33 cellular contexts compared by ENCODE assay signal in genomic region chr10:61364619-61365018, GRCh38.
"Had no signal": no experiment of that assay in that cellular context is flagged by ENCODE, and none has a peak within 500 bp of the region (broad histone marks: within the 10 kb centered on the region; RNA-seq: fewer than 3 reads in every experiment).

No MANE protein-coding gene starts in this region.

- DNase-seq: activated B cell treated with CpG ODN at 0.5 μM for 24 hours; activated CD4-positive, alpha-beta memory T cell treated with anti-CD3 and anti-CD28 coated beads for 36 hours; activated CD4-positive, alpha-beta T cell treated with anti-CD3 and anti-CD28 coated beads for 4 hours; activated CD4-positive, alpha-beta T cell treated with anti-CD3 and anti-CD28 coated beads, Interleukin-2, amount 10 ng/mL, durations not matched to agents 24 days and 14 days; activated CD4-positive, alpha-beta T cell treated with anti-CD3 and anti-CD28 coated beads, Interleukin-2, amount 50 U/mL, for 1 hour; activated CD4-positive, alpha-beta T cell treated with anti-CD3 and anti-CD28 coated beads, Interleukin-2, amount 50 U/mL, for 4 hours; activated CD4-positive, CD25-positive, alpha-beta regulatory T cell treated with anti-CD3 and anti-CD28 coated beads, Interleukin-2, amount 50 U/mL, for 72 hours; activated CD8-positive, alpha-beta memory T cell treated with anti-CD3 and anti-CD28 coated beads, Interleukin-2, amount 50 U/mL, for 4 hours; activated CD8-positive, alpha-beta T cell treated with anti-CD3 and anti-CD28 coated beads for 36 hours; activated effector memory CD4-positive, alpha-beta T cell treated with anti-CD3 and anti-CD28 coated beads, Interleukin-2, amount 50 U/mL, for 16 hours; activated gamma-delta T cell treated with Interleukin-2 at 50 U/mL for 16 hours; activated naive CD4-positive, alpha-beta T cell; activated naive CD4-positive, alpha-beta T cell treated with anti-CD3 and anti-CD28 coated beads for 36 hours; activated naive CD4-positive, alpha-beta T cell treated with anti-CD3 and anti-CD28 coated beads, Interleukin-2, amount 50 U/mL, for 16 hours; activated naive CD8-positive, alpha-beta T cell treated with anti-CD3 and anti-CD28 coated beads for 36 hours; activated T-cell treated with anti-CD3 and anti-CD28 coated beads for 4 hours; activated T-cell treated with anti-CD3 and anti-CD28 coated beads, Interleukin-2, amount 50 U/mL, for 1 hour; activated T-cell treated with anti-CD3 and anti-CD28 coated beads, Interleukin-2, amount 50 U/mL, for 4 hours; activated T-cell treated with anti-CD3 and anti-CD28 coated beads, Interleukin-2, amount 50 U/mL, for 72 hours; adrenal gland; amniotic stem cell; aorta; caudate nucleus; cerebellar nuclear complex; T-helper 2 cell; T-helper 9 cell had no signal

- FAIRE-seq: astrocyte, bronchial epithelial cell, TTC549 had no signal

- ATAC-seq: activated CD8-positive, alpha-beta T cell treated with anti-CD3 and anti-CD28 coated beads for 36 hours; activated naive CD4-positive, alpha-beta T cell treated with anti-CD3 and anti-CD28 coated beads, Interleukin-2, amount 50 U/mL, for 72 hours; activated T-cell treated with anti-CD3 and anti-CD28 coated beads, Interleukin-2, amount 50 U/mL, for 4 hours; activated T-cell treated with anti-CD3 and anti-CD28 coated beads, Interleukin-2, amount 50 U/mL, for 72 hours; activated T-helper 17 cell treated with anti-CD3 and anti-CD28 coated beads, Interleukin-2, amount 50 U/mL, for 72 hours had no signal

- H3K27me3 ChIP-seq: adrenal gland, cardiac muscle cell had no signal

- H3K4me3 ChIP-seq: adrenal gland, cardiac muscle cell had no signal

- H3K36me3 ChIP-seq: adrenal gland, cardiac muscle cell had no signal

- H3K4me1 ChIP-seq: adrenal gland had no signal

- H3K9me3 ChIP-seq: adrenal gland had no signal

- H3K27ac ChIP-seq: adrenal gland, cardiac muscle cell, VCaP had no signal
